Comparison of ENCODE assay signal across 14 cellular contexts in genomic region chr14:21041676-21042433, GRCh38. TPM values are rescaled to one million over a fixed set of nuclear protein-coding genes. Genes with fewer than 3 reads are reported as not detected.
A peak's percentile ranks its signal among the peaks of the same experiment; 100 is the strongest.
DNase-seq lines count a peak whose midpoint lies in the region; ATAC-seq and TF ChIP-seq lines count a peak whose summit lies in the region.
"Had no signal": no experiment of that assay in that cellular context is flagged by ENCODE, and none has a peak within 500 bp of the region (broad histone marks: within the 10 kb centered on the region; RNA-seq: fewer than 3 reads in every experiment).

Gene RNASE7 (plus strand): TSS chr14:21042362. CDS start chr14:21042993, 631 bp downstream.

- no peak within 1 kb of the TSS for H3K4me3 ChIP-seq in neuronal stem cell (ENCODE audit: low read length in 2 of 2)
- H3K4me3 ChIP-seq in thyroid gland (replicated peaks in 1 of 3), result no peak within 1 kb of the TSS
- H3K4me3 ChIP-seq: neural progenitor cell had no signal

- CTCF ChIA-PET in RWPE1 (lab: Yijun Ruan, JAX), result interaction anchor here (0.6 to 4.6 kb wide), 3 partner anchors 26 to 71 kb away, joined by 3 to 83 read pairs (median 8); no protein-coding TSS in a partner anchor

- H3K4me1 ChIP-seq in neuronal stem cell (ENCODE audit: control insufficient read depth in 2 of 2, insufficient read depth in 1 of 2, low read depth in 1 of 2, low read length in 2 of 2), result peaks cover 1 to 2% of the 10 kb centered on the region in 2 donors
- H3K4me1 ChIP-seq in thyroid gland, result peaks cover 28 to 40% of the 10 kb centered on the region in 2 donors

- no peak within 1 kb of the TSS for H3K9ac ChIP-seq in neuronal stem cell (ENCODE audit: low read depth, low read length, poor library complexity)
- H3K9ac ChIP-seq: neural progenitor cell had no signal

- H2BK12ac ChIP-seq in neuronal stem cell (ENCODE audit: low read length), result no peak within 1 kb of the TSS

- H4K91ac ChIP-seq in neuronal stem cell (ENCODE audit: low read depth, low read length, poor library complexity), result no peak within 1 kb of the TSS

- TF ChIP-seq CTCF in C4-2B (conservative IDR thresholded peaks at IDR 0.05) (no peak), RWPE1 (conservative IDR thresholded peaks at IDR 0.05; ENCODE audit: low read depth) (no peak), thyroid gland (IDR thresholded peaks at IDR 0.05) (no peak)

- TF ChIP-seq POLR2A in erythroblast (IDR thresholded peaks at IDR 0.05; ENCODE audit: low read length) (no peak), thyroid gland (IDR thresholded peaks at IDR 0.05) (no peak)

- no peak within 1 kb of the TSS for H3K18ac ChIP-seq in neuronal stem cell (ENCODE audit: low read length)

- H2BK15ac ChIP-seq in neuronal stem cell (ENCODE audit: low read length), result no peak within 1 kb of the TSS

- H3K79me1 ChIP-seq in neuronal stem cell (ENCODE audit: low read depth, low read length), result no peaks in the 10 kb centered on the region

- no peak within 1 kb of the TSS for H2AFZ ChIP-seq in neuronal stem cell (ENCODE audit: low read length)
- H2AFZ ChIP-seq: neural progenitor cell had no signal

- WGBS in neuronal stem cell (ENCODE audit: extremely low coverage in 2 of 2, insufficient read length in 2 of 2, insufficient replicate concordance in 1 of 2), 2 donors, result no CpG with 5 or more reads among the region's 11 CpGs
- WGBS in thyroid gland, 2 donors, result 76 to 84% methylated on average over 11 of the region's 11 CpGs

- H3K27me3 ChIP-seq in neuronal stem cell (ENCODE audit: control insufficient read depth in 3 of 3, insufficient read depth in 3 of 3, low read depth in 1 of 3, low read length in 3 of 3) (peaks cover 0 to 50% (median 0%) of the 10 kb centered on the region in 3 experiments), thyroid gland (no peaks in the 10 kb centered on the region)

- H3K14ac ChIP-seq in neuronal stem cell (ENCODE audit: low read length), result peak within 1 kb of the TSS; percentile 5

- H3K23ac ChIP-seq in neuronal stem cell (ENCODE audit: low read depth, low read length, poor library complexity), result no peak within 1 kb of the TSS

- POLR2A ChIA-PET in RWPE1 (lab: Yijun Ruan, JAX; ENCODE audit: low non-redundant PET), result interaction anchor here (0.5 to 1.0 kb wide), 4 partner anchors 17 to 422 kb away, joined by 3 read pairs; no protein-coding TSS in a partner anchor

- H2BK120ac ChIP-seq in neuronal stem cell (ENCODE audit: low read depth, low read length), result no peak within 1 kb of the TSS

- intact Hi-C loops in thyroid gland (cut with DNase I), result loop anchor here (2.0 kb wide), 1 partner anchor 25 kb away; no protein-coding TSS in a partner anchor

- peak; percentile 90 for DNase-seq in RWPE1 (ENCODE audit: low spot score)
- DNase-seq in erythroblast (lab: John Stamatoyannopoulos, UW), result peak; percentile 14 to 27
- DNase-seq in neuronal stem cell (ENCODE audit: low spot score), result no peak
- DNase-seq in thyroid gland, result no peak
- no peak for DNase-seq in stimulated activated naive CD4-positive, alpha-beta T cell (lab: John Stamatoyannopoulos, UW)
- DNase-seq: dermis blood vessel endothelial cell, NCI-H187, PC-3, WERI-Rb-1 had no signal

- H2BK5ac ChIP-seq in neuronal stem cell (ENCODE audit: low read length), result no peak within 1 kb of the TSS

- ATAC-seq in HG02981 (IDR thresholded peaks at IDR 0.05; ENCODE audit: unreplicated experiment), result no peak
- ATAC-seq in HG03457 (IDR thresholded peaks at IDR 0.05; ENCODE audit: unreplicated experiment), result no peak
- ATAC-seq: PC-3 had no signal

- H3K27ac ChIP-seq in C4-2B (peak within 1 kb of the TSS; percentile 27; the same call in 1 of the 2 replicates), RWPE1 (peak within 1 kb of the TSS; percentile 56), neuronal stem cell (replicated peaks; ENCODE audit: low read length) (no peak within 1 kb of the TSS), thyroid gland (peak within 1 kb of the TSS in 1 of 3 donors; percentile 64)
- H3K27ac ChIP-seq: neural progenitor cell, WERI-Rb-1 had no signal

- no peaks in the 10 kb centered on the region for H3K36me3 ChIP-seq in neuronal stem cell (replicated peaks in 1 of 2; ENCODE audit: control insufficient read depth in 2 of 2, insufficient read depth in 2 of 2, low read length in 2 of 2)
- no peaks in the 10 kb centered on the region for H3K36me3 ChIP-seq in thyroid gland
- H3K36me3 ChIP-seq: neural progenitor cell, WERI-Rb-1 had no signal

- no peak within 1 kb of the TSS for H4K8ac ChIP-seq in neuronal stem cell (ENCODE audit: low read depth, low read length)

- H3K9me3 ChIP-seq in neuronal stem cell (replicated peaks in 1 of 2; ENCODE audit: control insufficient read depth in 2 of 2, insufficient read depth in 1 of 2, low read depth in 1 of 2, low read length in 2 of 2) (no peaks in the 10 kb centered on the region), thyroid gland (no peaks in the 10 kb centered on the region)

- no peak within 1 kb of the TSS for H2AK5ac ChIP-seq in neuronal stem cell (ENCODE audit: low read depth, low read length)

- H3K4me2 ChIP-seq in neuronal stem cell (ENCODE audit: insufficient read depth, low read length, poor library complexity, severe bottlenecking), result no peak within 1 kb of the TSS
- H3K4me2 ChIP-seq: neural progenitor cell had no signal

- H3K4ac ChIP-seq in neuronal stem cell (ENCODE audit: low read length), result no peak within 1 kb of the TSS

RNA-seq across cellular contexts. Expression of gene RNASE7, which starts in this region (rescaled TPM):
- polyA plus RNA-seq in neuronal stem cell (2013, experiment 1 of 2), result not detected
- polyA plus RNA-seq in neuronal stem cell (2013, experiment 2 of 2), result not detected
- not detected for total RNA-seq in thyroid gland
- total RNA-seq: activated T-helper 2 cell treated with anti-CD3 and anti-CD28 coated beads, Interferon-gamma antibody, Interleukin-2, Interleukin-4, amounts not matched to agents 10 μg/mL and 5 μg/mL and 100 μg/mL, durations not matched to agents 14 hours and 24 hours and 36 hours; dermis blood vessel endothelial cell; PC-3 had no signal

Comparison
In these comparisons a context has a peak if more than half of its experiments do, and no peak if none do; other contexts are left out.
1. DNase-seq: peak in RWPE1 (single experiment) and erythroblast (2 of 2); none in neuronal stem cell (single experiment), thyroid gland (0 of 2) and stimulated activated naive CD4-positive, alpha-beta T cell (0 of 6).